14 cellular contexts compared by ENCODE assay signal in the genomic region with DNA sequence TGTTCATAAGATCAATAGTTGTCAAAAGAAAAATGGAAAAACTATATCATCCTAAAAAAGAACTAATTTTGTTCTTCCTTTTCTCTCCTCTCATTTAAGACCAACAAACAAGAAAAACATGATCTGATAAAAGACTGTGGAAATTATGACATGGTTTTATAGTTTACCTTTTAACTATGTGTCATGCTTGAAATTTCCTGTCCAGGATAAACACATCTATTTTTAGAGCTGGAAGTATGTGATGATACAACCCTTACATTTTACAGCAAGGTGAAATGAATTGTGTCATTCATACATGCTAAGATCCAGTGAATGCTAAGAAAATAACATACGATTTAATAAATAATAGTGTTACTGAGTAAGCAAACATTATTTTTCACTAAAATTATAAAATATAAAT.
DNase-seq lines count a peak whose midpoint lies in the region; ATAC-seq and TF ChIP-seq lines count a peak whose summit lies in the region.
"Had no signal": no experiment of that assay in that cellular context is flagged by ENCODE, and none has a peak within 500 bp of the region (broad histone marks: within the 10 kb centered on the region; RNA-seq: fewer than 3 reads in every experiment).

No MANE protein-coding gene starts in this region.

- no peaks in the 10 kb centered on the region for H3K9me3 ChIP-seq in left ventricle myocardium inferior (replicated peaks)
- no peaks in the 10 kb centered on the region for H3K9me3 ChIP-seq in hepatocyte (ENCODE audit: low read depth)
- no peaks in the 10 kb centered on the region for H3K9me3 ChIP-seq in upper lobe of right lung
- H3K9me3 ChIP-seq: sigmoid colon had no signal

- TF ChIP-seq CTCF in left ventricle myocardium inferior (IDR thresholded peaks at IDR 0.05; ENCODE audit: borderline replicate concordance): no peak
- no peak for TF ChIP-seq CTCF in hepatocyte (IDR thresholded peaks at IDR 0.05; ENCODE audit: poor library complexity)
- no peak for TF ChIP-seq CTCF in upper lobe of right lung (IDR thresholded peaks at IDR 0.05)

- H3K4me1 ChIP-seq in left ventricle myocardium inferior (peaks cover 16% of the 10 kb centered on the region), hepatocyte (ENCODE audit: insufficient read depth) (peaks cover 8% of the 10 kb centered on the region), upper lobe of right lung (no peaks in the 10 kb centered on the region)

- H3K27ac Mint-ChIP-seq in activated naive CD4-positive, alpha-beta T cell treated with anti-CD3 and anti-CD28 coated beads for 36 hours: no peak overlapping the region
- H3K27ac Mint-ChIP-seq in T-helper 2 cell treated with Interferon-gamma antibody and Interleukin-4, amounts not matched to agents 5 μg/mL and 100 μg/mL, for 36 hours: no peak overlapping the region
- H3K27ac Mint-ChIP-seq: dendritic cell treated with granulocyte-macrophage colony-stimulating factor and Interleukin-4, amounts not matched to agents 40 ng/mL and 50 ng/mL, for 4 days had no signal

- H3K4me2 ChIP-seq in hepatocyte: no peak overlapping the region

- H2AFZ ChIP-seq in hepatocyte: no peak overlapping the region

- no peaks in the 10 kb centered on the region for H3K27me3 Mint-ChIP-seq in activated naive CD4-positive, alpha-beta T cell treated with anti-CD3 and anti-CD28 coated beads for 36 hours (ENCODE audit: low read depth)
- H3K27me3 Mint-ChIP-seq in T-helper 2 cell treated with Interferon-gamma antibody and Interleukin-4, amounts not matched to agents 5 μg/mL and 100 μg/mL, for 36 hours (ENCODE audit: low read depth): no peaks in the 10 kb centered on the region
- H3K27me3 Mint-ChIP-seq: dendritic cell treated with granulocyte-macrophage colony-stimulating factor and Interleukin-4, amounts not matched to agents 40 ng/mL and 50 ng/mL, for 4 days had no signal

- H3K36me3 ChIP-seq in left ventricle myocardium inferior (peaks cover 4% of the 10 kb centered on the region), hepatocyte (replicated peaks; ENCODE audit: insufficient read depth, low read depth) (no peaks in the 10 kb centered on the region), upper lobe of right lung (no peaks in the 10 kb centered on the region)

- DNase-seq in left ventricle myocardium inferior: no peak
- DNase-seq in left ventricle myocardium superior: no peak
- DNase-seq in amniotic stem cell (lab: John Stamatoyannopoulos, UW): peak; percentile 35
- peak; percentile 35 for DNase-seq in hepatocyte (ENCODE audit: low spot score)
- no peak for DNase-seq in activated naive CD4-positive, alpha-beta T cell treated with anti-CD3 and anti-CD28 coated beads for 36 hours
- no peak for DNase-seq in activated CD8-positive, alpha-beta memory T cell treated with anti-CD3 and anti-CD28 coated beads for 24 hours
- DNase-seq in T-helper 2 cell treated with Interferon-gamma antibody and Interleukin-4, amounts not matched to agents 5 μg/mL and 100 μg/mL, for 36 hours (ENCODE audit: low spot score): no peak
- DNase-seq in upper lobe of right lung: no peak
- DNase-seq: activated CD4-positive, alpha-beta T cell treated with anti-CD3 and anti-CD28 coated beads for 4 hours; activated effector memory CD4-positive, alpha-beta T cell treated with Interleukin-2 at 50 U/mL for 16 hours; GF-D8; NCI-H2227 treated with DMSO at 0.1 percent for 48 hours; sigmoid colon had no signal

- H3K79me2 ChIP-seq in hepatocyte: peaks cover 34% of the 10 kb centered on the region

- CTCF ChIA-PET in activated naive CD4-positive, alpha-beta T cell treated with anti-CD3 and anti-CD28 coated beads for 36 hours (lab: Charles Lee): interaction anchor here (0.6 kb wide), 1 partner anchor 13 kb away, joined by 4 read pairs; no protein-coding TSS in a partner anchor

- no peak for ATAC-seq in left ventricle myocardium superior
- no peak for ATAC-seq in upper lobe of right lung

- WGBS in hepatocyte (ENCODE audit: low lambda C conversion rate, missing lambda C conversion rate): 75% methylated on average over 1 of the region's 1 CpG

- H3K27me3 ChIP-seq in left ventricle myocardium inferior (ENCODE audit: low read depth) (no peaks in the 10 kb centered on the region), hepatocyte (no peaks in the 10 kb centered on the region), upper lobe of right lung (no peaks in the 10 kb centered on the region)
- H3K27me3 ChIP-seq: sigmoid colon had no signal

- peaks cover 9% of the 10 kb centered on the region for H3K9me3 Mint-ChIP-seq in activated naive CD4-positive, alpha-beta T cell treated with anti-CD3 and anti-CD28 coated beads for 36 hours
- H3K9me3 Mint-ChIP-seq in T-helper 2 cell treated with Interferon-gamma antibody and Interleukin-4, amounts not matched to agents 5 μg/mL and 100 μg/mL, for 36 hours: peaks cover 4% of the 10 kb centered on the region

- H3K27ac ChIP-seq in left ventricle myocardium inferior (replicated peaks) (peak overlapping the region; percentile 51), hepatocyte (peak overlapping the region; percentile 74), upper lobe of right lung (no peak overlapping the region)

- H3K36me3 Mint-ChIP-seq in activated naive CD4-positive, alpha-beta T cell treated with anti-CD3 and anti-CD28 coated beads for 36 hours (ENCODE audit: low read depth): no peaks in the 10 kb centered on the region
- no peaks in the 10 kb centered on the region for H3K36me3 Mint-ChIP-seq in T-helper 2 cell treated with Interferon-gamma antibody and Interleukin-4, amounts not matched to agents 5 μg/mL and 100 μg/mL, for 36 hours (ENCODE audit: low read depth)

- H3K9me2 ChIP-seq in hepatocyte (replicated peaks; ENCODE audit: insufficient read depth): no peaks in the 10 kb centered on the region

- H3K4me3 ChIP-seq in left ventricle myocardium inferior: peak overlapping the region; percentile 49
- H3K4me3 ChIP-seq in hepatocyte: no peak overlapping the region
- no peak overlapping the region for H3K4me3 ChIP-seq in upper lobe of right lung
- H3K4me3 ChIP-seq: sigmoid colon had no signal

- no peaks in the 10 kb centered on the region for H3K4me1 Mint-ChIP-seq in activated naive CD4-positive, alpha-beta T cell treated with anti-CD3 and anti-CD28 coated beads for 36 hours (ENCODE audit: low read depth)
- no peaks in the 10 kb centered on the region for H3K4me1 Mint-ChIP-seq in T-helper 2 cell treated with Interferon-gamma antibody and Interleukin-4, amounts not matched to agents 5 μg/mL and 100 μg/mL, for 36 hours (ENCODE audit: low read depth)

- intact Hi-C loops in left ventricle myocardium inferior (cut with micrococcal nuclease): no loop called here
- intact Hi-C loops in left ventricle myocardium superior (cut with micrococcal nuclease): no loop called here
- intact Hi-C loops in activated naive CD4-positive, alpha-beta T cell treated with anti-CD3 and anti-CD28 coated beads for 36 hours (cut with micrococcal nuclease): no loop called here
- intact Hi-C loops in upper lobe of right lung (cut with DNase I): no loop called here

- H3K4me3 Mint-ChIP-seq in activated naive CD4-positive, alpha-beta T cell treated with anti-CD3 and anti-CD28 coated beads for 36 hours: no peak overlapping the region
- H3K4me3 Mint-ChIP-seq in T-helper 2 cell treated with Interferon-gamma antibody and Interleukin-4, amounts not matched to agents 5 μg/mL and 100 μg/mL, for 36 hours: no peak overlapping the region
- H3K4me3 Mint-ChIP-seq: dendritic cell treated with granulocyte-macrophage colony-stimulating factor and Interleukin-4, amounts not matched to agents 40 ng/mL and 50 ng/mL, for 4 days had no signal

- no peaks in the 10 kb centered on the region for H4K20me1 ChIP-seq in hepatocyte (ENCODE audit: insufficient read depth, poor library complexity, severe bottlenecking)

Comparison
In these comparisons a context has a peak if more than half of its experiments do, and no peak if none do; other contexts are left out.
1. DNase-seq: peak in amniotic stem cell (single experiment) and hepatocyte (single experiment); none in left ventricle myocardium inferior (single experiment), left ventricle myocardium superior (single experiment), activated naive CD4-positive, alpha-beta T cell treated with anti-CD3 and anti-CD28 coated beads for 36 hours (single experiment), activated CD8-positive, alpha-beta memory T cell treated with anti-CD3 and anti-CD28 coated beads for 24 hours (single experiment), T-helper 2 cell treated with Interferon-gamma antibody and Interleukin-4, amounts not matched to agents 5 μg/mL and 100 μg/mL, for 36 hours (single experiment) and upper lobe of right lung (single experiment).